ENCODE assay signal across 8 cellular contexts in genomic region chr7:76358053-76358477, GRCh38. TPM values are rescaled to one million over a fixed set of nuclear protein-coding genes. Genes with fewer than 3 reads are reported as not detected.
A peak's percentile ranks its signal among the peaks of the same experiment; 100 is the strongest.
DNase-seq lines count a peak whose midpoint lies in the region; ATAC-seq and TF ChIP-seq lines count a peak whose summit lies in the region.

No MANE protein-coding gene starts in this region.

- H3K27me3 Mint-ChIP-seq in activated T-helper 17 cell treated with anti-CD3 and anti-CD28 coated beads, Interleukin-2, amount 50 U/mL, for 72 hours = no peaks in the 10 kb centered on the region

- H3K9ac ChIP-seq in NT2/D1 (ENCODE audit: insufficient read length, low read depth) = peak overlapping the region; percentile 99

- H3K9me3 ChIP-seq in A673 (ENCODE audit: low read depth, low read length, poor library complexity, severe bottlenecking) = no peaks in the 10 kb centered on the region
- H3K9me3 ChIP-seq in NT2/D1 (ENCODE audit: insufficient read depth, low read length) = no peaks in the 10 kb centered on the region
- H3K9me3 ChIP-seq in neuron (ENCODE audit: low read length) = peaks cover 9% of the 10 kb centered on the region
- H3K9me3 ChIP-seq in thyroid gland = no peaks in the 10 kb centered on the region

- H3K4me3 ChIP-seq in A673 (ENCODE audit: low read depth, low read length, poor library complexity, severe bottlenecking) = peak overlapping the region; percentile 100
- peak overlapping the region; percentile 91 for H3K4me3 ChIP-seq in NT2/D1 (ENCODE audit: insufficient read length, low read depth)
- H3K4me3 ChIP-seq in fibroblast of villous mesenchyme (ENCODE audit: low read depth, low read length) = peak overlapping the region; percentile 94
- H3K4me3 ChIP-seq in neuron (ENCODE audit: low read length) = peak overlapping the region; percentile 99
- H3K4me3 ChIP-seq in thyroid gland (replicated peaks in 1 of 3) = peak overlapping the region; percentile 75 to 97 (median 89)

- no peak for TF ChIP-seq POLR2A in thyroid gland (IDR thresholded peaks at IDR 0.05)

- POLR2A ChIA-PET in A673 (lab: Charles Lee; ENCODE audit: low non-redundant PET) = interaction anchor here (0.6 kb wide), 1 partner anchor 39 kb away, joined by 26 read pairs; no protein-coding TSS in a partner anchor

- H3K4me1 ChIP-seq in A673 (ENCODE audit: insufficient read depth, low read length, poor library complexity, severe bottlenecking) (peaks cover 21% of the 10 kb centered on the region), NT2/D1 (ENCODE audit: insufficient read depth, insufficient read length) (no peaks in the 10 kb centered on the region), neuron (ENCODE audit: insufficient read depth, low read length) (peaks cover 20% of the 10 kb centered on the region), thyroid gland (peaks cover 19 to 29% of the 10 kb centered on the region in 2 donors)

- peak; percentile 18 for ATAC-seq in GM18517 (IDR thresholded peaks at IDR 0.05; ENCODE audit: unreplicated experiment)
- peak; percentile 11 for ATAC-seq in HG03060 (IDR thresholded peaks at IDR 0.05; ENCODE audit: low read depth, unreplicated experiment)
- ATAC-seq in activated T-helper 17 cell treated with anti-CD3 and anti-CD28 coated beads, Interleukin-2, amount 50 U/mL, for 72 hours (replicated peaks) = peak; percentile 3

- H2AFZ ChIP-seq in neuron (ENCODE audit: low read depth, low read length) = no peak overlapping the region

- H3K36me3 Mint-ChIP-seq in activated T-helper 17 cell treated with anti-CD3 and anti-CD28 coated beads, Interleukin-2, amount 50 U/mL, for 72 hours (ENCODE audit: low read depth) = peaks cover 60% of the 10 kb centered on the region

- 0 to 1% methylated on average over 12 to 15 of the region's 24 CpGs for WGBS in thyroid gland, 2 donors

- TF ChIP-seq CTCF in A673 (conservative IDR thresholded peaks at IDR 0.05; ENCODE audit: low read depth, low read length) (no peak), fibroblast of villous mesenchyme (IDR thresholded peaks at IDR 0.05; ENCODE audit: insufficient read depth, low read depth, low read length) (no peak), thyroid gland (IDR thresholded peaks at IDR 0.05) (no peak)

- BruUV-seq in A673 (replicated peaks; lab: Mats Ljungman, UMichigan) = no TSS peak

- H3K36me3 ChIP-seq in A673 (ENCODE audit: insufficient read depth, low read length, poor library complexity, severe bottlenecking) (peaks cover 38% of the 10 kb centered on the region), NT2/D1 (ENCODE audit: insufficient read depth, insufficient read length, low read length) (peaks cover 44% of the 10 kb centered on the region), neuron (ENCODE audit: insufficient read depth, low read length) (peaks cover 33% of the 10 kb centered on the region), thyroid gland (no peaks in the 10 kb centered on the region)

- intact Hi-C loops in A673 (cut with micrococcal nuclease; ENCODE audit: unreplicated experiment) (no loop called here), thyroid gland (cut with DNase I) (loop anchor here (5.0 kb wide), 1 partner anchor 41 kb away; no protein-coding TSS in a partner anchor)

- peak; percentile 57 for DNase-seq in A673 (ENCODE audit: low spot score)
- no peak for DNase-seq in NT2/D1 (ENCODE audit: low read depth, low spot score)
- peak; percentile 63 for DNase-seq in fibroblast of villous mesenchyme (ENCODE audit: low read depth)
- peak; percentile 57 to 64 for DNase-seq in thyroid gland

- peaks cover 28% of the 10 kb centered on the region for H3K4me1 Mint-ChIP-seq in activated T-helper 17 cell treated with anti-CD3 and anti-CD28 coated beads, Interleukin-2, amount 50 U/mL, for 72 hours

- H3K27ac ChIP-seq in A673 (ENCODE audit: low read depth, low read length, poor library complexity, severe bottlenecking) (peak overlapping the region; percentile 98), thyroid gland (peak overlapping the region; percentile 99)

- no peaks in the 10 kb centered on the region for H3K27me3 ChIP-seq in A673 (replicated peaks; ENCODE audit: insufficient read depth, low read depth, low read length, poor library complexity)
- no peaks in the 10 kb centered on the region for H3K27me3 ChIP-seq in NT2/D1 (ENCODE audit: insufficient read depth, insufficient read length)
- H3K27me3 ChIP-seq in neuron (ENCODE audit: insufficient read depth, low read length) = no peaks in the 10 kb centered on the region
- H3K27me3 ChIP-seq in thyroid gland = no peaks in the 10 kb centered on the region

- H3K9me3 Mint-ChIP-seq in activated T-helper 17 cell treated with anti-CD3 and anti-CD28 coated beads, Interleukin-2, amount 50 U/mL, for 72 hours = no peaks in the 10 kb centered on the region

- CTCF ChIA-PET in A673 (lab: Charles Lee) = no interaction called here

- peak overlapping the region; percentile 95 for H3K27ac Mint-ChIP-seq in activated T-helper 17 cell treated with anti-CD3 and anti-CD28 coated beads, Interleukin-2, amount 50 U/mL, for 72 hours

- peak overlapping the region; percentile 97 for H3K4me3 Mint-ChIP-seq in activated T-helper 17 cell treated with anti-CD3 and anti-CD28 coated beads, Interleukin-2, amount 50 U/mL, for 72 hours

RNA-seq across cellular contexts. Expression of gene YWHAG, which starts 0.7 kb away (rescaled TPM):
- total RNA-seq in A673 (2021) (222 and 249 TPM in 2 replicates), fibroblast of villous mesenchyme (125 and 141 TPM in 2 replicates), thyroid gland (10 to 100 TPM; 37.4 to 43.4 (median 41.4) TPM)
- 100 to 1,000 TPM; 118 to 156 TPM for total RNA-seq in activated T-helper 17 cell treated with anti-CD3 and anti-CD28 coated beads, Interleukin-2, amount 50 U/mL, for 72 hours

RNA-seq across cellular contexts. Expression of gene SSC4D, which starts 51.4 kb away (rescaled TPM):
- total RNA-seq in A673 (2021) (1.2 and 1.8 TPM in 2 replicates), fibroblast of villous mesenchyme (0.43 and 0.64 TPM in 2 replicates), thyroid gland (10 to 100 TPM in 3 of 4 donors, 1 to 10 TPM in 1; 3.6 to 14.0 (median 13.4) TPM)
- under 1 TPM; 0.50 to 0.61 TPM for total RNA-seq in activated T-helper 17 cell treated with anti-CD3 and anti-CD28 coated beads, Interleukin-2, amount 50 U/mL, for 72 hours

RNA-seq across cellular contexts. Expression of gene HSPB1, which starts 55.6 kb away (rescaled TPM):
- total RNA-seq in A673 (2021) = 354 and 375 TPM in 2 replicates
- 10 to 100 TPM; 28.0 to 71.7 TPM for total RNA-seq in activated T-helper 17 cell treated with anti-CD3 and anti-CD28 coated beads, Interleukin-2, amount 50 U/mL, for 72 hours
- total RNA-seq in fibroblast of villous mesenchyme = 77.7 and 130 TPM in 2 replicates
- 100 to 1,000 TPM; 388 to 879 (median 551) TPM for total RNA-seq in thyroid gland
